In genomic region chr14:102363182-102363952, GRCh38 we compare ENCODE assay signal across 1 cellular context.
TF ChIP-seq lines count a peak whose summit lies in the region.

No MANE protein-coding gene starts in this region.

TF ChIP-seq in HepG2, 621 proteins besides CTCF, POLR2A, EP300 and RAD21 (continues in another document):
- TF ChIP-seq ZNF691 (CRISPR knock-in tag; IDR thresholded peaks at IDR 0.05; ENCODE audit: borderline replicate concordance, low read depth) = 0 out of 2 replicates have a peak, but pooled peaks have one; percentile 3
- TF ChIP-seq ZNF687 (CRISPR knock-in tag; IDR thresholded peaks at IDR 0.05) = peak; percentile 72
- TF ChIP-seq ZSCAN25 (CRISPR knock-in tag; IDR thresholded peaks at IDR 0.05) = no peak
- TF ChIP-seq ZNF563 (CRISPR knock-in tag; IDR thresholded peaks at IDR 0.05) = no peak
- TF ChIP-seq NCOA2 (CRISPR knock-in tag; IDR thresholded peaks at IDR 0.05) = no peak
- 0 out of 2 replicates have a peak, but pooled peaks have one; percentile 44 for TF ChIP-seq REXO4 (CRISPR knock-in tag; IDR thresholded peaks at IDR 0.05; ENCODE audit: borderline replicate concordance)
- no peak for TF ChIP-seq AFF4 (CRISPR knock-in tag; IDR thresholded peaks at IDR 0.05)
- TF ChIP-seq PHF8 (CRISPR knock-in tag; IDR thresholded peaks at IDR 0.05) = peak; percentile 42
- no peak for TF ChIP-seq ELF1 (CRISPR knock-in tag; IDR thresholded peaks at IDR 0.05)
- no peak for TF ChIP-seq ZBTB43 (CRISPR knock-in tag; conservative IDR thresholded peaks at IDR 0.05)
- 0 out of 2 replicates have a peak, but pooled peaks have one; percentile 23 for TF ChIP-seq ZNF124 (CRISPR knock-in tag; IDR thresholded peaks at IDR 0.05)
- TF ChIP-seq RBFOX2 (IDR thresholded peaks at IDR 0.05; ENCODE audit: low read depth, low read length) = peak; percentile 51
- TF ChIP-seq MLLT10 (CRISPR knock-in tag; IDR thresholded peaks at IDR 0.05) = no peak
- no peak for TF ChIP-seq KLF16 (CRISPR knock-in tag; IDR thresholded peaks at IDR 0.05)
- TF ChIP-seq ZFP62 (CRISPR knock-in tag; IDR thresholded peaks at IDR 0.05) = no peak
- 0 out of 2 replicates have a peak, but pooled peaks have one; percentile 24 for TF ChIP-seq ZNF235 (CRISPR knock-in tag; IDR thresholded peaks at IDR 0.05; ENCODE audit: borderline replicate concordance)
- no peak for TF ChIP-seq ARNT (IDR thresholded peaks at IDR 0.05)
- TF ChIP-seq THAP7 (CRISPR knock-in tag; IDR thresholded peaks at IDR 0.05) = peak; percentile 70; the same call in 1 of the 2 replicates
- no peak for TF ChIP-seq FOXP1 (IDR thresholded peaks at IDR 0.05)
- no peak for TF ChIP-seq FOXP1 (CRISPR knock-in tag; IDR thresholded peaks at IDR 0.05)
- no peak for TF ChIP-seq TCF12 (IDR thresholded peaks at IDR 0.05)
- TF ChIP-seq TCF12 (CRISPR knock-in tag; IDR thresholded peaks at IDR 0.05) = 0 out of 2 replicates have a peak, but pooled peaks have one; percentile 44
- TF ChIP-seq HNRNPLL (IDR thresholded peaks at IDR 0.05; ENCODE audit: low read depth, low read length, poor library complexity, severe bottlenecking) = no peak
- no peak for TF ChIP-seq ZEB1 (IDR thresholded peaks at IDR 0.05; ENCODE audit: insufficient replicate concordance, low read depth)
- TF ChIP-seq PTBP1 (IDR thresholded peaks at IDR 0.05; ENCODE audit: low read depth, low read length, poor library complexity, severe bottlenecking) = peak; percentile 27
- peak; percentile 40; the same call in 1 of the 2 replicates for TF ChIP-seq ZNF704 (CRISPR knock-in tag; IDR thresholded peaks at IDR 0.05; ENCODE audit: borderline replicate concordance)
- no peak for TF ChIP-seq YEATS2 (CRISPR knock-in tag; IDR thresholded peaks at IDR 0.05; ENCODE audit: borderline replicate concordance)
- no peak for TF ChIP-seq ZNF326 (CRISPR knock-in tag; IDR thresholded peaks at IDR 0.05; ENCODE audit: borderline replicate concordance)
- no peak for TF ChIP-seq ZNF281 (CRISPR knock-in tag; IDR thresholded peaks at IDR 0.05; ENCODE audit: borderline replicate concordance)
- TF ChIP-seq MAZ (IDR thresholded peaks at IDR 0.05; ENCODE audit: borderline replicate concordance, low read depth, low read length) = no peak
- TF ChIP-seq MAZ (CRISPR knock-in tag; IDR thresholded peaks at IDR 0.05; ENCODE audit: low read depth) = 0 out of 2 replicates have a peak, but pooled peaks have one; percentile 2
- peak; percentile 35; the same call in 1 of the 2 replicates for TF ChIP-seq ZSCAN21 (CRISPR knock-in tag; IDR thresholded peaks at IDR 0.05; ENCODE audit: borderline replicate concordance)
- peak; percentile 86 for TF ChIP-seq ASH2L (IDR thresholded peaks at IDR 0.05; ENCODE audit: insufficient read length, low read depth, low read length)
- peak; percentile 97 for TF ChIP-seq ZNF777 (CRISPR knock-in tag; IDR thresholded peaks at IDR 0.05)
- TF ChIP-seq BCL3 (CRISPR knock-in tag; IDR thresholded peaks at IDR 0.05) = 0 out of 2 replicates have a peak, but pooled peaks have one; percentile 47
- peak; percentile 63 for TF ChIP-seq AGO2 (optimal IDR thresholded peaks at IDR 0.05; ENCODE audit: low read depth, low read length)
- peak; percentile 36; the same call in 1 of the 2 replicates for TF ChIP-seq MXD1 (CRISPR knock-in tag; IDR thresholded peaks at IDR 0.05)
- TF ChIP-seq ZBED4 (CRISPR knock-in tag; IDR thresholded peaks at IDR 0.05; ENCODE audit: borderline replicate concordance) = 0 out of 2 replicates have a peak, but pooled peaks have one; percentile 2
